In genomic region chr7:123498651-123499050, GRCh38 we compare ENCODE assay signal across 1 cellular context.
TF ChIP-seq lines count a peak whose summit lies in the region.

No MANE protein-coding gene starts in this region.

TF ChIP-seq in K562, 482 proteins besides CTCF, POLR2A, EP300 and RAD21 (continued from another document):
- TF ChIP-seq, protein P1, sequence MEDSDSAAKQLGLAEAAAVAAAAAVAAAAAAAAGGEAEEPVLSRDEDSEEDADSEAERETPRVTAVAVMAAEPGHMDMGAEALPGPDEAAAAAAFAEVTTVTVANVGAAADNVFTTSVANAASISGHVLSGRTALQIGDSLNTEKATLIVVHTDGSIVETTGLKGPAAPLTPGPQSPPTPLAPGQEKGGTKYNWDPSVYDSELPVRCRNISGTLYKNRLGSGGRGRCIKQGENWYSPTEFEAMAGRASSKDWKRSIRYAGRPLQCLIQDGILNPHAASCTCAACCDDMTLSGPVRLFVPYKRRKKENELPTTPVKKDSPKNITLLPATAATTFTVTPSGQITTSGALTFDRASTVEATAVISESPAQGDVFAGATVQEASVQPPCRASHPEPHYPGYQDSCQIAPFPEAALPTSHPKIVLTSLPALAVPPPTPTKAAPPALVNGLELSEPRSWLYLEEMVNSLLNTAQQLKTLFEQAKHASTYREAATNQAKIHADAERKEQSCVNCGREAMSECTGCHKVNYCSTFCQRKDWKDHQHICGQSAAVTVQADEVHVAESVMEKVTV (CRISPR knock-in tag; IDR thresholded peaks at IDR 0.05): peak; percentile 11; the same call in 1 of the 2 replicates
- TF ChIP-seq, protein P2, sequence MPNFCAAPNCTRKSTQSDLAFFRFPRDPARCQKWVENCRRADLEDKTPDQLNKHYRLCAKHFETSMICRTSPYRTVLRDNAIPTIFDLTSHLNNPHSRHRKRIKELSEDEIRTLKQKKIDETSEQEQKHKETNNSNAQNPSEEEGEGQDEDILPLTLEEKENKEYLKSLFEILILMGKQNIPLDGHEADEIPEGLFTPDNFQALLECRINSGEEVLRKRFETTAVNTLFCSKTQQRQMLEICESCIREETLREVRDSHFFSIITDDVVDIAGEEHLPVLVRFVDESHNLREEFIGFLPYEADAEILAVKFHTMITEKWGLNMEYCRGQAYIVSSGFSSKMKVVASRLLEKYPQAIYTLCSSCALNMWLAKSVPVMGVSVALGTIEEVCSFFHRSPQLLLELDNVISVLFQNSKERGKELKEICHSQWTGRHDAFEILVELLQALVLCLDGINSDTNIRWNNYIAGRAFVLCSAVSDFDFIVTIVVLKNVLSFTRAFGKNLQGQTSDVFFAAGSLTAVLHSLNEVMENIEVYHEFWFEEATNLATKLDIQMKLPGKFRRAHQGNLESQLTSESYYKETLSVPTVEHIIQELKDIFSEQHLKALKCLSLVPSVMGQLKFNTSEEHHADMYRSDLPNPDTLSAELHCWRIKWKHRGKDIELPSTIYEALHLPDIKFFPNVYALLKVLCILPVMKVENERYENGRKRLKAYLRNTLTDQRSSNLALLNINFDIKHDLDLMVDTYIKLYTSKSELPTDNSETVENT (CRISPR knock-in tag; IDR thresholded peaks at IDR 0.05): no peak
- no peak for TF ChIP-seq ZNF124 (CRISPR knock-in tag; IDR thresholded peaks at IDR 0.05)
- no peak for TF ChIP-seq CHD4 (IDR thresholded peaks at IDR 0.05; ENCODE audit: insufficient read depth, insufficient replicate concordance, low read depth, low read length, poor library complexity, severe bottlenecking)
- TF ChIP-seq RBM14 (IDR thresholded peaks at IDR 0.05; ENCODE audit: borderline replicate concordance, insufficient read depth, low read depth, low read length): no peak
- TF ChIP-seq ZNF239 (CRISPR knock-in tag; IDR thresholded peaks at IDR 0.05): peak; percentile 39; the same call in 1 of the 2 replicates
- TF ChIP-seq ATF7 (IDR thresholded peaks at IDR 0.05): peak; percentile 57; the same call in 1 of the 2 replicates
- peak; percentile 65 for TF ChIP-seq NCOR1 (IDR thresholded peaks at IDR 0.05)
- TF ChIP-seq ETV1 (tag; conservative IDR thresholded peaks at IDR 0.05; ENCODE audit: low read depth): peak; percentile 87
- TF ChIP-seq, protein P3, sequence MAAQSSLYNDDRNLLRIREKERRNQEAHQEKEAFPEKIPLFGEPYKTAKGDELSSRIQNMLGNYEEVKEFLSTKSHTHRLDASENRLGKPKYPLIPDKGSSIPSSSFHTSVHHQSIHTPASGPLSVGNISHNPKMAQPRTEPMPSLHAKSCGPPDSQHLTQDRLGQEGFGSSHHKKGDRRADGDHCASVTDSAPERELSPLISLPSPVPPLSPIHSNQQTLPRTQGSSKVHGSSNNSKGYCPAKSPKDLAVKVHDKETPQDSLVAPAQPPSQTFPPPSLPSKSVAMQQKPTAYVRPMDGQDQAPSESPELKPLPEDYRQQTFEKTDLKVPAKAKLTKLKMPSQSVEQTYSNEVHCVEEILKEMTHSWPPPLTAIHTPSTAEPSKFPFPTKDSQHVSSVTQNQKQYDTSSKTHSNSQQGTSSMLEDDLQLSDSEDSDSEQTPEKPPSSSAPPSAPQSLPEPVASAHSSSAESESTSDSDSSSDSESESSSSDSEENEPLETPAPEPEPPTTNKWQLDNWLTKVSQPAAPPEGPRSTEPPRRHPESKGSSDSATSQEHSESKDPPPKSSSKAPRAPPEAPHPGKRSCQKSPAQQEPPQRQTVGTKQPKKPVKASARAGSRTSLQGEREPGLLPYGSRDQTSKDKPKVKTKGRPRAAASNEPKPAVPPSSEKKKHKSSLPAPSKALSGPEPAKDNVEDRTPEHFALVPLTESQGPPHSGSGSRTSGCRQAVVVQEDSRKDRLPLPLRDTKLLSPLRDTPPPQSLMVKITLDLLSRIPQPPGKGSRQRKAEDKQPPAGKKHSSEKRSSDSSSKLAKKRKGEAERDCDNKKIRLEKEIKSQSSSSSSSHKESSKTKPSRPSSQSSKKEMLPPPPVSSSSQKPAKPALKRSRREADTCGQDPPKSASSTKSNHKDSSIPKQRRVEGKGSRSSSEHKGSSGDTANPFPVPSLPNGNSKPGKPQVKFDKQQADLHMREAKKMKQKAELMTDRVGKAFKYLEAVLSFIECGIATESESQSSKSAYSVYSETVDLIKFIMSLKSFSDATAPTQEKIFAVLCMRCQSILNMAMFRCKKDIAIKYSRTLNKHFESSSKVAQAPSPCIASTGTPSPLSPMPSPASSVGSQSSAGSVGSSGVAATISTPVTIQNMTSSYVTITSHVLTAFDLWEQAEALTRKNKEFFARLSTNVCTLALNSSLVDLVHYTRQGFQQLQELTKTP (IDR thresholded peaks at IDR 0.05; ENCODE audit: low read depth in 1 of 2, partially characterized antibody in 2 of 2): peak in 1 of 2 experiments; percentile 33
- no peak for TF ChIP-seq REST (CRISPR knock-in tag; IDR thresholded peaks at IDR 0.05; ENCODE audit: low read depth)
- TF ChIP-seq TEAD4 (IDR thresholded peaks at IDR 0.05; ENCODE audit: low read length): peak; percentile 83
- no peak for TF ChIP-seq TEAD4 (CRISPR knock-in tag; IDR thresholded peaks at IDR 0.05; ENCODE audit: borderline replicate concordance)
- TF ChIP-seq ZNF384 (IDR thresholded peaks at IDR 0.05; ENCODE audit: low read depth, low read length): 0 out of 2 replicates have a peak, but pooled peaks have one; percentile 26
- peak; percentile 83 for TF ChIP-seq SMARCA4 (IDR thresholded peaks at IDR 0.05)
- TF ChIP-seq CXXC5 (CRISPR knock-in tag; IDR thresholded peaks at IDR 0.05): peak; percentile 50
- TF ChIP-seq CEBPG (CRISPR knock-in tag; IDR thresholded peaks at IDR 0.05): peak; percentile 80
- peak; percentile 75 to 87 for TF ChIP-seq CEBPG (tag; conservative IDR thresholded peaks at IDR 0.05 in 1 of 2, IDR thresholded peaks at IDR 0.05 in 1 of 2)
- peak; percentile 76 for TF ChIP-seq GABPA (tag; conservative IDR thresholded peaks at IDR 0.05; ENCODE audit: low read depth)
- peak; percentile 20; the same call in 1 of the 2 replicates for TF ChIP-seq ZBTB33 (CRISPR knock-in tag; IDR thresholded peaks at IDR 0.05)
- peak; percentile 72; the same call in 1 of the 2 replicates for TF ChIP-seq EHMT2 (IDR thresholded peaks at IDR 0.05)
- no peak for TF ChIP-seq EWSR1 (IDR thresholded peaks at IDR 0.05; ENCODE audit: borderline replicate concordance, low read depth, partially characterized antibody)
- no peak for TF ChIP-seq ZKSCAN1 (IDR thresholded peaks at IDR 0.05; ENCODE audit: low read depth, low read length)
- peak; percentile 86 for TF ChIP-seq L3MBTL2 (IDR thresholded peaks at IDR 0.05)
- peak; percentile 69; the same call in 1 of the 2 replicates for TF ChIP-seq SMAD3 (CRISPR knock-in tag; conservative IDR thresholded peaks at IDR 0.05)
- peak; percentile 68; the same call in 1 of the 2 replicates for TF ChIP-seq ESRRA (IDR thresholded peaks at IDR 0.05; ENCODE audit: borderline replicate concordance, low read depth)
- peak; percentile 88 for TF ChIP-seq MEIS2 (IDR thresholded peaks at IDR 0.05; ENCODE audit: partially characterized antibody)
- peak in 1 of 2 experiments; percentile 94; a peak in 2 of 4 replicates for TF ChIP-seq RCOR1 (IDR thresholded peaks at IDR 0.05; ENCODE audit: borderline replicate concordance in 1 of 2, low read depth in 2 of 2, low read length in 2 of 2)
- TF ChIP-seq SMARCC2 (IDR thresholded peaks at IDR 0.05; ENCODE audit: low read depth): peak; percentile 56; the same call in 1 of the 2 replicates
- TF ChIP-seq ZNF175 (CRISPR knock-in tag; IDR thresholded peaks at IDR 0.05; ENCODE audit: low read depth): peak; percentile 84; the same call in 1 of the 2 replicates
- TF ChIP-seq TRIM28 (IDR thresholded peaks at IDR 0.05): 0 out of 2 replicates have a peak, but pooled peaks have one; percentile 64
